Comparison of ENCODE assay signal across 8 cellular contexts in genomic region chr19:19366691-19367396, GRCh38. TPM values are rescaled to one million over a fixed set of nuclear protein-coding genes. Genes with fewer than 3 reads are reported as not detected.
DNase-seq lines count a peak whose midpoint lies in the region; ATAC-seq, FAIRE-seq and TF ChIP-seq lines count a peak whose summit lies in the region.

No MANE protein-coding gene starts in this region.

- H3K27ac ChIP-seq in coronary artery (no peak overlapping the region), lung (ENCODE audit: low read depth in 1 of 2, low read length in 1 of 2) (peak overlapping the region in 1 of 2 donors; percentile 32)

- H3K9me3 ChIP-seq in lung (ENCODE audit: control insufficient read depth in 2 of 2, insufficient read depth in 1 of 2, low read length in 1 of 2): no peaks in the 10 kb centered on the region

- peak; percentile 90 for FAIRE-seq in GM12892 (lab: Jason Lieb, UNC)

- no peaks in the 10 kb centered on the region for H3K27me3 ChIP-seq in lung (ENCODE audit: control insufficient read depth, insufficient read depth)

- H3K4me3 ChIP-seq in coronary artery: no peak overlapping the region
- H3K4me3 ChIP-seq in lung: no peak overlapping the region

- no peak for TF ChIP-seq POLR2A in GM12892 (IDR thresholded peaks at IDR 0.05; ENCODE audit: low read depth, low read length)

- peaks cover 0 to 10% of the 10 kb centered on the region in 2 donors for H3K4me1 ChIP-seq in lung (ENCODE audit: control insufficient read depth in 2 of 2, insufficient read depth in 2 of 2, low read length in 2 of 2)

- TF ChIP-seq CTCF in coronary artery (IDR thresholded peaks at IDR 0.05): peak; percentile 88
- peak; percentile 84 for TF ChIP-seq CTCF in lung (IDR thresholded peaks at IDR 0.05; ENCODE audit: control extremely low read depth, extremely low read depth)

- 38 to 41% methylated on average over 12 of the region's 12 CpGs for WGBS in lung, 2 donors

- ATAC-seq in HG03108 (IDR thresholded peaks at IDR 0.05; ENCODE audit: unreplicated experiment) (peak; percentile 65), lung (ENCODE audit: insufficient read depth, low FRiP score) (peak; percentile 91), GM21381 (IDR thresholded peaks at IDR 0.05; ENCODE audit: unreplicated experiment) (no peak)

- no peaks in the 10 kb centered on the region for H3K36me3 ChIP-seq in lung (ENCODE audit: control insufficient read depth in 2 of 2, insufficient read depth in 2 of 2, low read length in 2 of 2)

- DNase-seq in GM12892 (ENCODE audit: insufficient read length): peak; percentile 69
- peak; percentile 65 for DNase-seq in NCI-H460 (ENCODE audit: extremely low read depth, low read depth)
- peak; percentile 61 for DNase-seq in activated CD4-positive, alpha-beta T cell treated with anti-CD3 and anti-CD28 coated beads for 1 hour
- DNase-seq in coronary artery (ENCODE audit: low spot score): no peak
- peak; percentile 80 for DNase-seq in lung (ENCODE audit: low spot score)
- DNase-seq in stimulated activated CD8-positive, alpha-beta memory T cell treated with anti-CD3 and anti-CD28 coated beads, Interleukin-15, amount 100 ng/mL, for 1 hour (ENCODE audit: low read depth): peak; percentile 30

RNA-seq across cellular contexts. Expression of gene GATAD2A, which starts 38.6 kb away (rescaled TPM):
- polyA plus RNA-seq in GM12892 (2012; ENCODE audit: missing spikeins): 20.5 TPM
- total RNA-seq in NCI-H460 (2014; rRNA removed; shearing (Covaris generic)): 28.2 and 31.3 TPM in 2 replicates
- 26.7 and 27.3 TPM in 2 replicates for polyA plus RNA-seq in NCI-H460 (2014; cell fraction: nucleus; rRNA removed)
- 10 to 100 TPM; 38.6 to 93.7 TPM for total RNA-seq in lung
- polyA plus RNA-seq in lung: 10 to 100 TPM; 30.6 to 36.2 TPM

RNA-seq across cellular contexts. Expression of gene MAU2, which starts 46.2 kb away (rescaled TPM):
- 19.7 TPM for polyA plus RNA-seq in GM12892 (2012; ENCODE audit: missing spikeins)
- 15.0 and 19.4 TPM in 2 replicates for total RNA-seq in NCI-H460 (2014; rRNA removed; shearing (Covaris generic))
- polyA plus RNA-seq in NCI-H460 (2014; cell fraction: nucleus; rRNA removed): 23.6 and 30.4 TPM in 2 replicates
- 10 to 100 TPM; 64.4 to 68.0 TPM for total RNA-seq in lung
- 10 to 100 TPM; 21.6 to 24.7 TPM for polyA plus RNA-seq in lung

RNA-seq across cellular contexts. Expression of gene SUGP1, which starts 46.5 kb away (rescaled TPM):
- polyA plus RNA-seq in GM12892 (2012; ENCODE audit: missing spikeins): 21.5 TPM
- total RNA-seq in NCI-H460 (2014; rRNA removed; shearing (Covaris generic)): 18.7 and 19.5 TPM in 2 replicates
- polyA plus RNA-seq in NCI-H460 (2014; cell fraction: nucleus; rRNA removed): 20.7 and 33.8 TPM in 2 replicates
- 10 to 100 TPM; 22.3 to 42.8 TPM for total RNA-seq in lung
- polyA plus RNA-seq in lung: 10 to 100 TPM; 27.9 to 29.5 TPM
